ENCODE assay signal across 8 cellular contexts in genomic region chr15:34336947-34337556, GRCh38. TPM values are rescaled to one million over a fixed set of nuclear protein-coding genes. Genes with fewer than 3 reads are reported as not detected.
A peak's percentile ranks its signal among the peaks of the same experiment; 100 is the strongest.
DNase-seq lines count a peak whose midpoint lies in the region; ATAC-seq and TF ChIP-seq lines count a peak whose summit lies in the region.

No MANE protein-coding gene starts in this region.

- CTCF ChIA-PET in AG04449 (lab: Yijun Ruan, JAX): interaction anchor here (0.9 to 2.1 kb wide), 4 partner anchors 9 to 127 kb away, joined by 3 to 5 read pairs (median 3); partner anchors contain the start of gene KATNBL1
- CTCF ChIA-PET in activated CD4-positive, alpha-beta memory T cell treated with anti-CD3 and anti-CD28 coated beads, Interleukin-2, amount 10 ng/mL, durations not matched to agents 7 days and 5 days (lab: Charles Lee): interaction anchor here (0.9 to 5.3 kb wide), 6 partner anchors 9 to 250 kb away, joined by 3 to 42 read pairs (median 16); partner anchors contain the start of gene LPCAT4

- no peaks in the 10 kb centered on the region for H3K27me3 ChIP-seq in ovary

- no peaks in the 10 kb centered on the region for H3K9me3 ChIP-seq in ovary

- H3K9me3 Mint-ChIP-seq in activated CD4-positive, alpha-beta memory T cell treated with anti-CD3 and anti-CD28 coated beads, Interleukin-2, amount 10 ng/mL, durations not matched to agents 7 days and 5 days: no peaks in the 10 kb centered on the region

- no peaks in the 10 kb centered on the region for H3K36me3 ChIP-seq in ovary

- H3K4me1 ChIP-seq in ovary (ENCODE audit: insufficient read depth): peaks cover 7% of the 10 kb centered on the region

- peaks cover 24% of the 10 kb centered on the region for H3K36me3 Mint-ChIP-seq in activated CD4-positive, alpha-beta memory T cell treated with anti-CD3 and anti-CD28 coated beads, Interleukin-2, amount 10 ng/mL, durations not matched to agents 7 days and 5 days (ENCODE audit: low read depth)

- TF ChIP-seq POLR2A in ovary (IDR thresholded peaks at IDR 0.05): no peak

- POLR2A ChIA-PET in AG04449 (lab: Yijun Ruan, JAX): interaction anchor here (0.7 to 1.4 kb wide), 4 partner anchors 12 to 200 kb away, joined by 3 to 7 read pairs (median 4); partner anchors contain the start of gene LPCAT4
- POLR2A ChIA-PET in activated CD4-positive, alpha-beta memory T cell treated with anti-CD3 and anti-CD28 coated beads, Interleukin-2, amount 10 ng/mL, durations not matched to agents 7 days and 5 days (lab: Charles Lee): interaction anchor here (1.0 to 8.2 kb wide), 21 partner anchors 10 to 653 kb away, joined by 3 to 92 read pairs (median 6); partner anchors contain the start of genes EMC4, EMC7, GOLGA8B and KATNBL1

- TF ChIP-seq CTCF in AG04449 (IDR thresholded peaks at IDR 0.05; ENCODE audit: insufficient read depth, low read length, missing control alignments) (no peak), fibroblast of pulmonary artery (IDR thresholded peaks at IDR 0.05; ENCODE audit: low read length, missing control alignments) (no peak), ovary (IDR thresholded peaks at IDR 0.05) (no peak)

- H3K4me3 ChIP-seq in AG04449 (ENCODE audit: low read depth, low read length): peak overlapping the region; percentile 95
- H3K4me3 ChIP-seq in fibroblast of pulmonary artery (replicated peaks; ENCODE audit: low read depth, low read length): peak overlapping the region; percentile 85
- peak overlapping the region; percentile 66 for H3K4me3 ChIP-seq in ovary

- no peak for TF ChIP-seq EP300 in ovary (IDR thresholded peaks at IDR 0.05)

- DNase-seq in AG04449 (ENCODE audit: low read depth, low spot score) (no peak), fibroblast of pulmonary artery (ENCODE audit: low read depth) (no peak), ovary (peak in 1 of 5 donors; percentile 27), HCEC 1CT (no peak)
- peak; percentile 37 for DNase-seq in activated CD4-positive, alpha-beta memory T cell treated with anti-CD3 and anti-CD28 coated beads, Interleukin-2, amount 10 ng/mL, durations not matched to agents 7 days and 5 days

- WGBS in ovary, 3 donors: 2 to 3% (median 3%) methylated on average over 26 of the region's 26 CpGs

- H3K27ac Mint-ChIP-seq in activated CD4-positive, alpha-beta memory T cell treated with anti-CD3 and anti-CD28 coated beads, Interleukin-2, amount 10 ng/mL, durations not matched to agents 7 days and 5 days: peak overlapping the region; percentile 95

- peak overlapping the region; percentile 96 for H3K4me3 Mint-ChIP-seq in activated CD4-positive, alpha-beta memory T cell treated with anti-CD3 and anti-CD28 coated beads, Interleukin-2, amount 10 ng/mL, durations not matched to agents 7 days and 5 days

- H3K4me1 Mint-ChIP-seq in activated CD4-positive, alpha-beta memory T cell treated with anti-CD3 and anti-CD28 coated beads, Interleukin-2, amount 10 ng/mL, durations not matched to agents 7 days and 5 days: peaks cover 70% of the 10 kb centered on the region

- peak overlapping the region; percentile 60 to 63 for H3K27ac ChIP-seq in ovary

- peak; percentile 0 for ATAC-seq in GM19043 (IDR thresholded peaks at IDR 0.05; ENCODE audit: low read depth, unreplicated experiment)
- peak; percentile 8 for ATAC-seq in HG03571 (IDR thresholded peaks at IDR 0.05; ENCODE audit: unreplicated experiment)
- ATAC-seq in GM18520 (IDR thresholded peaks at IDR 0.05; ENCODE audit: unreplicated experiment): no peak

- no peaks in the 10 kb centered on the region for H3K27me3 Mint-ChIP-seq in activated CD4-positive, alpha-beta memory T cell treated with anti-CD3 and anti-CD28 coated beads, Interleukin-2, amount 10 ng/mL, durations not matched to agents 7 days and 5 days

- intact Hi-C loops in ovary (cut with DNase I): no loop called here

RNA-seq across cellular contexts. Expression of gene SLC12A6, which starts 0.5 kb away (rescaled TPM):
- total RNA-seq in activated CD4-positive, alpha-beta memory T cell treated with anti-CD3 and anti-CD28 coated beads, Interleukin-2, amount 10 ng/mL, durations not matched to agents 7 days and 5 days: 10 to 100 TPM; 30.6 to 31.7 TPM
- 10 to 100 TPM in 5 of 7 donors, 1 to 10 TPM in 2; 7.1 to 13.2 (median 11.4) TPM for total RNA-seq in ovary
- polyA plus RNA-seq in ovary: 10 to 100 TPM in 1 of 2 donors, 1 to 10 TPM in 1; 6.9 to 19.7 TPM

RNA-seq across cellular contexts. Expression of gene NOP10, which starts 5.9 kb away (rescaled TPM):
- 100 to 1,000 TPM; 170 to 183 TPM for total RNA-seq in activated CD4-positive, alpha-beta memory T cell treated with anti-CD3 and anti-CD28 coated beads, Interleukin-2, amount 10 ng/mL, durations not matched to agents 7 days and 5 days
- 100 to 1,000 TPM in 1 of 7 donors, 10 to 100 TPM in 6; 46.5 to 117 (median 53.0) TPM for total RNA-seq in ovary
- 100 to 1,000 TPM in 1 of 2 donors, 10 to 100 TPM in 1; 96.5 to 189 TPM for polyA plus RNA-seq in ovary

RNA-seq across cellular contexts. Expression of gene NUTM1, which starts 6.1 kb away (rescaled TPM):
- not detected for total RNA-seq in activated CD4-positive, alpha-beta memory T cell treated with anti-CD3 and anti-CD28 coated beads, Interleukin-2, amount 10 ng/mL, durations not matched to agents 7 days and 5 days
- not detected for total RNA-seq in ovary
- not detected for polyA plus RNA-seq in ovary

RNA-seq across cellular contexts. Expression of gene LPCAT4, which starts 29.9 kb away (rescaled TPM):
- total RNA-seq in activated CD4-positive, alpha-beta memory T cell treated with anti-CD3 and anti-CD28 coated beads, Interleukin-2, amount 10 ng/mL, durations not matched to agents 7 days and 5 days: 100 to 1,000 TPM; 109 to 117 TPM
- 10 to 100 TPM in 6 of 7 donors, 1 to 10 TPM in 1; 8.9 to 44.3 (median 34.4) TPM for total RNA-seq in ovary
- 10 to 100 TPM; 15.9 to 22.6 TPM for polyA plus RNA-seq in ovary
